In the genomic region with DNA sequence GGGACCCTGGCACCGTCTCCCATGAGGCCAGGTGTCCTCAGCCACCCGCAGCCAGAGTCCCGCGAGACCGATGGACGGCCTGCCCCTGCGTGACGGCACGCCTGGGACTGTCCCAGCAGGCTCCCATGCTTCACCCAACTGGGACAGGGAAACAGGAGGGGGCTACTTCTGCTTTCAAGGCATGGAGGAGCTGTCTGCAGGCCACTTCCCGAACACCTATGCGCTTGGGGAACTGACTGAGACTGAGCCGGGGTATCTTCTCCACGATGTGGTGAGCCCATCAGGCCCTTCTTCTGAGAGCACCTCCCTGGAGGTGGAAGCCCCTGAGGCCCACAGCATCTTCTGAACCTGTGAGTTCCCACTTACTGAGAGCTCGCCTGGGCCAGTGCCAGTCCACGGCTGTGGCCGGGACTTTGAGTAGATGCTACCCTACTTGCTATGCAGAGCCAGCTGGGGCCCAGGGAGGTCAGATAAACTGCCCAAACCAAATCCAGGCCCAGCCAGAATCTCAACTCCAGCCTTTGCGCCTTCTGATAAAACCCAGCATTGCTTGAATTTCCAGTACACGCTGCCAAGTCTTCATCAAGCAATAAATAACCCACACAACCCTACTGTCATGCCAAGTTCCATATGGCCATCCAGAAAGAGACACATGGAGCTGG, we compare ENCODE assay signal across 8 cellular contexts.
DNase-seq lines count a peak whose midpoint lies in the region; TF ChIP-seq lines count a peak whose summit lies in the region.
"Not testable (repeated sequence)": the region's sequence is repeated elsewhere in the genome, so short reads cannot be mapped to it uniquely, and the experiment has no call there.

No MANE protein-coding gene starts in this region.

- peaks cover 10% of the 10 kb centered on the region for H3F3A ChIP-seq in SK-N-SH (replicated peaks; ENCODE audit: insufficient read depth)

- peaks cover 15% of the 10 kb centered on the region for H3K36me3 Mint-ChIP-seq in activated naive CD4-positive, alpha-beta T cell treated with anti-CD3 and anti-CD28 coated beads, Interleukin-2, amount 50 U/mL, for 24 hours
- not testable (repeated sequence) for H3K36me3 Mint-ChIP-seq in progenitor cell of endocrine pancreas (ENCODE audit: insufficient read depth)

- peak overlapping the region; percentile 5 for H3K4me2 ChIP-seq in SK-N-SH

- not testable (repeated sequence) for TF ChIP-seq RAD21 in SK-N-SH (IDR thresholded peaks at IDR 0.05; ENCODE audit: low read length)

- TF ChIP-seq CTCF in HL-60 (IDR thresholded peaks at IDR 0.05; ENCODE audit: insufficient read depth, low read length); SK-N-SH (IDR thresholded peaks at IDR 0.05); progenitor cell of endocrine pancreas (IDR thresholded peaks at IDR 0.05; ENCODE audit: unreplicated experiment); transverse colon (IDR thresholded peaks at IDR 0.05): not testable (repeated sequence)

- not testable (repeated sequence) for H2AFZ ChIP-seq in SK-N-SH (ENCODE audit: low read depth)

- H3K9me3 ChIP-seq in SK-N-SH, transverse colon: not testable (repeated sequence)

- peak; percentile 94 for DNase-seq in DMS 273 (lab: John Stamatoyannopoulos, UW; ENCODE audit: unreplicated experiment)
- peak; percentile 24 to 59 for DNase-seq in HL-60 (ENCODE audit: low read depth in 1 of 2, low spot score in 1 of 2)
- DNase-seq in SK-N-SH: peak; percentile 12
- peak; percentile 67 to 85 for DNase-seq in erythroblast (lab: John Stamatoyannopoulos, UW)
- peak; percentile 25 for DNase-seq in left kidney (ENCODE audit: low read depth, low spot score)
- not testable (repeated sequence) for DNase-seq in progenitor cell of endocrine pancreas (ENCODE audit: low spot score, unreplicated experiment)
- peak; percentile 27 for DNase-seq in transverse colon

- 80% methylated on average over 6 of the region's 18 CpGs for WGBS in SK-N-SH (ENCODE audit: low lambda C conversion rate)
- WGBS in transverse colon (ENCODE audit: low coverage in 1 of 2), 2 donors: 63% methylated on average over 18 of the region's 18 CpGs; no CpG with 5 or more reads in 1 of the 2 donors

- H3K27ac ChIP-seq in HL-60 (replicated peaks); SK-N-SH (ENCODE audit: low read depth in 2 of 2, low read length in 1 of 2): not testable (repeated sequence)
- H3K27ac ChIP-seq in transverse colon: peak overlapping the region; percentile 70 to 99 (median 93)

- H3K4me3 Mint-ChIP-seq in activated naive CD4-positive, alpha-beta T cell treated with anti-CD3 and anti-CD28 coated beads, Interleukin-2, amount 50 U/mL, for 24 hours: peak overlapping the region; percentile 68
- H3K4me3 Mint-ChIP-seq in progenitor cell of endocrine pancreas (ENCODE audit: low read depth): not testable (repeated sequence)

- H3K27me3 Mint-ChIP-seq in activated naive CD4-positive, alpha-beta T cell treated with anti-CD3 and anti-CD28 coated beads, Interleukin-2, amount 50 U/mL, for 24 hours; progenitor cell of endocrine pancreas: not testable (repeated sequence)

- POLR2A ChIA-PET in SK-N-SH (lab: Yijun Ruan, JAX): not testable (repeated sequence)

- in situ Hi-C loops in transverse colon (cut with MboI; ENCODE audit: low pct_ligation_motif_present in 1 of 4, low pct_unique_long_range_greater_than_20kb in 1 of 4, low sequenced_read_pairs in 3 of 4): not testable (repeated sequence)

- CTCF ChIA-PET in SK-N-SH (lab: Yijun Ruan, JAX): not testable (repeated sequence)

- peaks cover 97% of the 10 kb centered on the region for H4K20me1 ChIP-seq in SK-N-SH (ENCODE audit: insufficient read depth)

- not testable (repeated sequence) for H3K9me2 ChIP-seq in SK-N-SH

- intact Hi-C loops in transverse colon (cut with DNase I; ENCODE audit: low total_unique reads): not testable (repeated sequence)

- not testable (repeated sequence) for H3K9ac ChIP-seq in SK-N-SH

- not testable (repeated sequence) for H3K27me3 ChIP-seq in HL-60 (ENCODE audit: insufficient read depth, poor library complexity, severe bottlenecking); SK-N-SH (ENCODE audit: insufficient read depth); transverse colon

- not testable (repeated sequence) for H3K36me3 ChIP-seq in SK-N-SH (replicated peaks in 1 of 2; ENCODE audit: control insufficient read depth in 1 of 2, insufficient read depth in 2 of 2, low read length in 1 of 2); transverse colon

- not testable (repeated sequence) for H3K9me3 Mint-ChIP-seq in activated naive CD4-positive, alpha-beta T cell treated with anti-CD3 and anti-CD28 coated beads, Interleukin-2, amount 50 U/mL, for 24 hours; progenitor cell of endocrine pancreas (ENCODE audit: low read depth)

- peaks cover 61% of the 10 kb centered on the region for H3K4me1 Mint-ChIP-seq in activated naive CD4-positive, alpha-beta T cell treated with anti-CD3 and anti-CD28 coated beads, Interleukin-2, amount 50 U/mL, for 24 hours
- H3K4me1 Mint-ChIP-seq in progenitor cell of endocrine pancreas (ENCODE audit: low read depth): peaks cover 50% of the 10 kb centered on the region

- H3K4me1 ChIP-seq in SK-N-SH (ENCODE audit: control insufficient read depth in 1 of 2, insufficient read depth in 2 of 2, low read depth in 1 of 2, low read length in 1 of 2): peaks cover 35 to 50% of the 10 kb centered on the region in 2 experiments; a peak in 3 of 4 replicates
- H3K4me1 ChIP-seq in transverse colon: peaks cover 52 to 88% (median 63%) of the 10 kb centered on the region in 4 donors

- H3K27ac Mint-ChIP-seq in activated naive CD4-positive, alpha-beta T cell treated with anti-CD3 and anti-CD28 coated beads, Interleukin-2, amount 50 U/mL, for 24 hours: peak overlapping the region; percentile 74
- H3K27ac Mint-ChIP-seq in progenitor cell of endocrine pancreas: peak overlapping the region; percentile 64

- H3K4me3 ChIP-seq in HL-60 (replicated peaks; ENCODE audit: insufficient read depth, low read length); SK-N-SH (ENCODE audit: low read depth in 2 of 2, low read length in 1 of 2); transverse colon: not testable (repeated sequence)

- H3K79me2 ChIP-seq in SK-N-SH (ENCODE audit: insufficient read depth): peaks cover 99% of the 10 kb centered on the region

- not testable (repeated sequence) for TF ChIP-seq EP300 in SK-N-SH (IDR thresholded peaks at IDR 0.05; ENCODE audit: borderline replicate concordance in 1 of 2, low read depth in 1 of 2, low read length in 1 of 2); transverse colon (IDR thresholded peaks at IDR 0.05; ENCODE audit: low read depth)

- TF ChIP-seq POLR2A in erythroblast (IDR thresholded peaks at IDR 0.05; ENCODE audit: low read length); transverse colon (IDR thresholded peaks at IDR 0.05): not testable (repeated sequence)

TF ChIP-seq in SK-N-SH, 30 proteins besides CTCF, POLR2A, EP300 and RAD21:
- peak; percentile 57 for TF ChIP-seq PBX3 (IDR thresholded peaks at IDR 0.05)
- TF ChIP-seq MXI1 (IDR thresholded peaks at IDR 0.05; ENCODE audit: low read depth, low read length): peak; percentile 62
- peak; percentile 36; the same call in 1 of the 2 replicates for TF ChIP-seq TCF12 (IDR thresholded peaks at IDR 0.05)
- TF ChIP-seq NFIC (IDR thresholded peaks at IDR 0.05; ENCODE audit: borderline replicate concordance): peak; percentile 32; the same call in 1 of the 2 replicates
- peak; percentile 20; the same call in 1 of the 2 replicates for TF ChIP-seq GATA2 (CRISPR knock-in tag; IDR thresholded peaks at IDR 0.05)
